ENCODE assay signal across 8 cellular contexts in genomic region chr19:40433391-40434216, GRCh38. TPM values are rescaled to one million over a fixed set of nuclear protein-coding genes. Genes with fewer than 3 reads are reported as not detected.
DNase-seq lines count a peak whose midpoint lies in the region; ATAC-seq lines count a peak whose summit lies in the region.

No MANE protein-coding gene starts in this region.

- no peaks in the 10 kb centered on the region for H3K27me3 ChIP-seq in layer of hippocampus (ENCODE audit: control insufficient read depth, insufficient read depth, low read length)

- peak; percentile 92 for DNase-seq in Daoy (ENCODE audit: low read depth)
- DNase-seq in NCI-H2227 (lab: John Stamatoyannopoulos, UW; ENCODE audit: unreplicated experiment) = peak; percentile 99
- DNase-seq in activated CD4-positive, alpha-beta T cell treated with anti-CD3 and anti-CD28 coated beads for 1 hour = peak; percentile 26
- DNase-seq in cortex of kidney (lab: John Stamatoyannopoulos, UW) = peak; percentile 70
- peak; percentile 70 for DNase-seq in stimulated activated CD4-positive, alpha-beta T cell treated with anti-CD3 and anti-CD28 coated beads, Interleukin-15, amount 100 ng/mL, for 24 hours

- H3K27ac ChIP-seq in layer of hippocampus (ENCODE audit: low read depth, low read length) = peak overlapping the region; percentile 98

- ATAC-seq in HG02642 (IDR thresholded peaks at IDR 0.05; ENCODE audit: poor library complexity, unreplicated experiment) (peak; percentile 62), GM21529 (IDR thresholded peaks at IDR 0.05; ENCODE audit: unreplicated experiment) (no peak)

RNA-seq across cellular contexts. Expression of gene SERTAD1, which starts 7.8 kb away (rescaled TPM):
- total RNA-seq in Daoy (2014; rRNA removed; shearing (Covaris generic)) = 21.1 and 29.2 TPM in 2 replicates

RNA-seq across cellular contexts. Expression of gene SERTAD3, which starts 10.5 kb away (rescaled TPM):
- total RNA-seq in Daoy (2014; rRNA removed; shearing (Covaris generic)) = 13.8 and 16.8 TPM in 2 replicates

RNA-seq across cellular contexts. Expression of gene PRX, which starts 20.4 kb away (rescaled TPM):
- 0.71 and 1.6 TPM in 2 replicates for total RNA-seq in Daoy (2014; rRNA removed; shearing (Covaris generic))

RNA-seq across cellular contexts. Expression of gene BLVRB, which starts 31.9 kb away (rescaled TPM):
- 49.4 and 52.4 TPM in 2 replicates for total RNA-seq in Daoy (2014; rRNA removed; shearing (Covaris generic))

RNA-seq across cellular contexts. Expression of gene SPTBN4, which starts 33.2 kb away (rescaled TPM):
- total RNA-seq in Daoy (2014; rRNA removed; shearing (Covaris generic)) = 0.15 and 1.5 TPM in 2 replicates

Comparison
In these comparisons a context has a peak if more than half of its experiments do, and no peak if none do; other contexts are left out.
1. DNase-seq: peak in every context shown above with its lines; median percentile 99 in NCI-H2227; 92 in Daoy; 70 in cortex of kidney; 70 in stimulated activated CD4-positive, alpha-beta T cell treated with anti-CD3 and anti-CD28 coated beads, Interleukin-15, amount 100 ng/mL, for 24 hours; 26 in activated CD4-positive, alpha-beta T cell treated with anti-CD3 and anti-CD28 coated beads for 1 hour.